1 cellular context compared by ENCODE assay signal in genomic region chr7:98106647-98107312, GRCh38.
A peak's percentile ranks its signal among the peaks of the same experiment; 100 is the strongest.
TF ChIP-seq lines count a peak whose summit lies in the region.

LMTK2 (plus strand) TSS chr7:98106862; CDS start chr7:98107178, 316 bp downstream.

TF ChIP-seq in HepG2, 621 proteins besides CTCF, POLR2A, EP300 and RAD21 (continued from another document and continues in another):
- TF ChIP-seq ZBTB39 (CRISPR knock-in tag; IDR thresholded peaks at IDR 0.05) = no peak
- no peak for TF ChIP-seq ZKSCAN5 (CRISPR knock-in tag; IDR thresholded peaks at IDR 0.05)
- TF ChIP-seq FLYWCH1 (CRISPR knock-in tag; IDR thresholded peaks at IDR 0.05) = no peak
- no peak for TF ChIP-seq MIXL1 (CRISPR knock-in tag; IDR thresholded peaks at IDR 0.05)
- TF ChIP-seq CCDC6 (CRISPR knock-in tag; IDR thresholded peaks at IDR 0.05) = no peak
- TF ChIP-seq ELK4 (CRISPR knock-in tag; IDR thresholded peaks at IDR 0.05; ENCODE audit: borderline replicate concordance) = no peak
- peak; percentile 55; the same call in 1 of the 2 replicates for TF ChIP-seq ZFP36L1 (CRISPR knock-in tag; IDR thresholded peaks at IDR 0.05)
- peak; percentile 61 for TF ChIP-seq MED1 (CRISPR knock-in tag; IDR thresholded peaks at IDR 0.05)
- peak in 1 of 2 experiments; percentile 88; a peak in 2 of 4 replicates for TF ChIP-seq KLF16 (CRISPR knock-in tag; IDR thresholded peaks at IDR 0.05)
- TF ChIP-seq ZBTB7B (CRISPR knock-in tag; IDR thresholded peaks at IDR 0.05) = no peak
- TF ChIP-seq SIN3A (IDR thresholded peaks at IDR 0.05; ENCODE audit: borderline replicate concordance, low read depth, low read length) = 0 out of 2 replicates have a peak, but pooled peaks have one; percentile 41
- TF ChIP-seq ZNF484 (CRISPR knock-in tag; IDR thresholded peaks at IDR 0.05; ENCODE audit: borderline replicate concordance, low read depth) = no peak
- TF ChIP-seq NFATC3 (CRISPR knock-in tag; IDR thresholded peaks at IDR 0.05) = no peak
- TF ChIP-seq PHB2 (IDR thresholded peaks at IDR 0.05; ENCODE audit: partially characterized antibody) = no peak
- TF ChIP-seq TCF12 (IDR thresholded peaks at IDR 0.05) = no peak
- no peak for TF ChIP-seq TCF12 (CRISPR knock-in tag; IDR thresholded peaks at IDR 0.05)
- no peak; the same call in 1 of the 2 replicates for TF ChIP-seq GFI1 (CRISPR knock-in tag; IDR thresholded peaks at IDR 0.05; ENCODE audit: borderline replicate concordance)
- no peak for TF ChIP-seq ZNF10 (CRISPR knock-in tag; IDR thresholded peaks at IDR 0.05; ENCODE audit: borderline replicate concordance, low read depth)
- TF ChIP-seq MAFK (conservative IDR thresholded peaks at IDR 0.05 in 1 of 2, IDR thresholded peaks at IDR 0.05 in 1 of 2; ENCODE audit: low read length in 2 of 2) = no peak
- TF ChIP-seq ZNF674 (CRISPR knock-in tag; IDR thresholded peaks at IDR 0.05; ENCODE audit: low read depth) = 0 out of 2 replicates have a peak, but pooled peaks have one; percentile 77
- TF ChIP-seq SP140L (CRISPR knock-in tag; IDR thresholded peaks at IDR 0.05; ENCODE audit: borderline replicate concordance) = no peak
- no peak for TF ChIP-seq ZNF101 (CRISPR knock-in tag; IDR thresholded peaks at IDR 0.05; ENCODE audit: borderline replicate concordance, low read depth)
- no peak for TF ChIP-seq SRF (IDR thresholded peaks at IDR 0.05; ENCODE audit: low read depth, low read length)
- no peak for TF ChIP-seq NFIB (CRISPR knock-in tag; IDR thresholded peaks at IDR 0.05; ENCODE audit: borderline replicate concordance)
- peak; percentile 93 for TF ChIP-seq KAT8 (CRISPR knock-in tag; IDR thresholded peaks at IDR 0.05)
- no peak for TF ChIP-seq ZNF672 (CRISPR knock-in tag; IDR thresholded peaks at IDR 0.05)
- no peak for TF ChIP-seq ZBTB2 (CRISPR knock-in tag; IDR thresholded peaks at IDR 0.05; ENCODE audit: low read depth)
- no peak for TF ChIP-seq KLF11 (CRISPR knock-in tag; IDR thresholded peaks at IDR 0.05)
- peak; percentile 73 for TF ChIP-seq POLR2AphosphoS5 (IDR thresholded peaks at IDR 0.05; ENCODE audit: low read depth, low read length)
- TF ChIP-seq ZSCAN31 (CRISPR knock-in tag; IDR thresholded peaks at IDR 0.05; ENCODE audit: low read depth) = peak; percentile 84
- TF ChIP-seq NFYB (CRISPR knock-in tag; IDR thresholded peaks at IDR 0.05) = peak; percentile 96
- TF ChIP-seq ZBTB46 (CRISPR knock-in tag; IDR thresholded peaks at IDR 0.05; ENCODE audit: borderline replicate concordance) = no peak
- TF ChIP-seq ZNF546 (CRISPR knock-in tag; conservative IDR thresholded peaks at IDR 0.05) = no peak
- TF ChIP-seq TRIM24 (CRISPR knock-in tag; IDR thresholded peaks at IDR 0.05) = no peak
- no peak for TF ChIP-seq ZNF720 (CRISPR knock-in tag; IDR thresholded peaks at IDR 0.05)
- TF ChIP-seq SRSF9 (IDR thresholded peaks at IDR 0.05; ENCODE audit: borderline replicate concordance, insufficient read depth, low read depth, low read length, poor library complexity, severe bottlenecking) = no peak
- no peak for TF ChIP-seq ZNF660 (CRISPR knock-in tag; IDR thresholded peaks at IDR 0.05; ENCODE audit: borderline replicate concordance, low read depth)
- TF ChIP-seq CSRNP1 (CRISPR knock-in tag; IDR thresholded peaks at IDR 0.05) = no peak
- TF ChIP-seq ZNF788 (CRISPR knock-in tag; IDR thresholded peaks at IDR 0.05; ENCODE audit: borderline replicate concordance) = peak; percentile 84; the same call in 1 of the 2 replicates
- peak; percentile 97 for TF ChIP-seq SAP130 (CRISPR knock-in tag; IDR thresholded peaks at IDR 0.05; ENCODE audit: low read depth)
- TF ChIP-seq ZNF503 (CRISPR knock-in tag; IDR thresholded peaks at IDR 0.05) = 0 out of 2 replicates have a peak, but pooled peaks have one; percentile 25
- peak; percentile 96 for TF ChIP-seq KMT2B (CRISPR knock-in tag; IDR thresholded peaks at IDR 0.05)
- TF ChIP-seq MYC (CRISPR knock-in tag; IDR thresholded peaks at IDR 0.05; ENCODE audit: borderline replicate concordance) = peak; percentile 63
- TF ChIP-seq GPBP1L1 (CRISPR knock-in tag; IDR thresholded peaks at IDR 0.05) = no peak
- TF ChIP-seq ELF4 (CRISPR knock-in tag; IDR thresholded peaks at IDR 0.05; ENCODE audit: borderline replicate concordance) = no peak; the same call in 1 of the 2 replicates
- peak; percentile 78; the same call in 1 of the 2 replicates for TF ChIP-seq ZGPAT (CRISPR knock-in tag; IDR thresholded peaks at IDR 0.05)
- no peak for TF ChIP-seq ZNF780A (CRISPR knock-in tag; IDR thresholded peaks at IDR 0.05)
- TF ChIP-seq CENPBD1 (CRISPR knock-in tag; IDR thresholded peaks at IDR 0.05; ENCODE audit: borderline replicate concordance, low read depth) = no peak
- no peak for TF ChIP-seq EEA1 (CRISPR knock-in tag; IDR thresholded peaks at IDR 0.05; ENCODE audit: borderline replicate concordance)
- peak; percentile 83; the same call in 1 of the 2 replicates for TF ChIP-seq CAMTA2 (CRISPR knock-in tag; IDR thresholded peaks at IDR 0.05; ENCODE audit: borderline replicate concordance)
- peak; percentile 51; the same call in 1 of the 2 replicates for TF ChIP-seq ZNF580 (CRISPR knock-in tag; IDR thresholded peaks at IDR 0.05; ENCODE audit: borderline replicate concordance, low read depth)
- TF ChIP-seq EHMT2 (IDR thresholded peaks at IDR 0.05; ENCODE audit: borderline replicate concordance, low read depth, low read length) = no peak
- TF ChIP-seq GMEB2 (CRISPR knock-in tag; IDR thresholded peaks at IDR 0.05; ENCODE audit: low read depth) = peak; percentile 64; the same call in 1 of the 2 replicates
- peak; percentile 54; the same call in 1 of the 2 replicates for TF ChIP-seq LBX2 (CRISPR knock-in tag; IDR thresholded peaks at IDR 0.05; ENCODE audit: borderline replicate concordance)
